In the genomic region with DNA sequence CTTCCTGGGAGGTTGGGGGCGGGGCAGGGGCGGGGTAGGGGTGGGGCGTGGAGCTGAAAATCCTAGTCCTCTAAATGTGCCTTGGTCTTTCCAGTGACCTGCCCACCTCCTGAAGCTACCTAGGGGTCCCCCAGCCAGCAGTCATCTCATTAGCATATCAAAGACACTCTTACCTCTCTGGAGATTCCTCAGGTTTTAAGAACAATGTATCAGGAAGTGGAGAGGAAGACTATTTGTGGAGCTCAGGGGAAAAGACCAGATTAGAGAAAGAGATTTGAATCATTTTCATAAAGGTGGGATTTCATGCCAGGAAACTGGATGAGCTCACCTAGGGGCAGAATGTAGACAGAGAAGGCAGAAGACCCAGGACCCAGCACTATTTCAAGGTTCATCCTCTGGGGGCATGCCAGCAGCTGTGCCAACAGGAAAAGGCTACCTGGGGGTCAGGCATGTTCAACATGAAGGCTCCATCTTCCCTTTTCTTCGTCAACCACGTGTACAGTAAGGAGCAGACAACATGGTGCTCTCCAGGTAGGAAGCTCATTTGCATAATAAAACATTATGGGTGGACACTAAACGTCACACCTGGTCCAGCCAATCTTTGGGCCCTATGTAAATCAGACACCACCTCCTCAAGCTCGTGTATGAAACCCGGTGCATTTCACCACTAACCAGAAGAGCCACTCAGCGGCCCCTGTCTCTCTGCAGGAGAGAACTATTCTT, we compare ENCODE assay signal across 1 cellular context.
A peak's percentile ranks its signal among the peaks of the same experiment; 100 is the strongest.
TF ChIP-seq lines count a peak whose summit lies in the region.

No MANE protein-coding gene starts in this region.

TF ChIP-seq in H1, 55 proteins besides CTCF, POLR2A, EP300 and RAD21:
- TF ChIP-seq TAF1 (IDR thresholded peaks at IDR 0.05; ENCODE audit: low read depth, low read length) (peak; percentile 72), CEBPB (IDR thresholded peaks at IDR 0.05; ENCODE audit: low read depth, low read length) (peak; percentile 19; the same call in 1 of the 2 replicates), POLR2AphosphoS5 (IDR thresholded peaks at IDR 0.05; ENCODE audit: low read depth, low read length) (peak; percentile 77), CBX5 (IDR thresholded peaks at IDR 0.05; ENCODE audit: low read depth, low read length) (no peak), HDAC2 (IDR thresholded peaks at IDR 0.05; ENCODE audit: borderline replicate concordance in 1 of 2, low read depth in 2 of 2, low read length in 2 of 2) (peak; percentile 43 to 88; a peak in 2 of 4 replicates), SP1 (IDR thresholded peaks at IDR 0.05; ENCODE audit: low read depth, low read length) (peak; percentile 43), RBBP5 (IDR thresholded peaks at IDR 0.05; ENCODE audit: borderline replicate concordance, low read depth, low read length) (peak; percentile 85; the same call in 1 of the 2 replicates), CREB1 (IDR thresholded peaks at IDR 0.05) (peak; percentile 75), NRF1 (IDR thresholded peaks at IDR 0.05; ENCODE audit: low read depth, low read length) (no peak), SUZ12 (IDR thresholded peaks at IDR 0.05; ENCODE audit: low read length) (no peak), TBP (IDR thresholded peaks at IDR 0.05; ENCODE audit: low read depth, low read length) (peak; percentile 79), YY1 (IDR thresholded peaks at IDR 0.05; ENCODE audit: low read depth, low read length) (peak; percentile 84), KDM4A (IDR thresholded peaks at IDR 0.05; ENCODE audit: low read depth, low read length, severe bottlenecking) (no peak), POU5F1 (IDR thresholded peaks at IDR 0.05; ENCODE audit: low read depth, low read length) (0 out of 2 replicates have a peak, but pooled peaks have one; percentile 51), ZNF274 (IDR thresholded peaks at IDR 0.05; ENCODE audit: borderline replicate concordance, extremely low read depth, low read length) (no peak), TEAD4 (IDR thresholded peaks at IDR 0.05; ENCODE audit: low read depth, low read length) (0 out of 2 replicates have a peak, but pooled peaks have one; percentile 35), ASH2L (IDR thresholded peaks at IDR 0.05; ENCODE audit: low read length) (peak; percentile 98), PHF8 (conservative IDR thresholded peaks at IDR 0.05; ENCODE audit: low read depth, low read length) (0 out of 2 replicates have a peak, but pooled peaks have one; percentile 30)
- TF ChIP-seq, protein P1, sequence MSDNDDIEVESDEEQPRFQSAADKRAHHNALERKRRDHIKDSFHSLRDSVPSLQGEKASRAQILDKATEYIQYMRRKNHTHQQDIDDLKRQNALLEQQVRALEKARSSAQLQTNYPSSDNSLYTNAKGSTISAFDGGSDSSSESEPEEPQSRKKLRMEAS (IDR thresholded peaks at IDR 0.05): peak; percentile 95
- TF ChIP-seq, protein P2, sequence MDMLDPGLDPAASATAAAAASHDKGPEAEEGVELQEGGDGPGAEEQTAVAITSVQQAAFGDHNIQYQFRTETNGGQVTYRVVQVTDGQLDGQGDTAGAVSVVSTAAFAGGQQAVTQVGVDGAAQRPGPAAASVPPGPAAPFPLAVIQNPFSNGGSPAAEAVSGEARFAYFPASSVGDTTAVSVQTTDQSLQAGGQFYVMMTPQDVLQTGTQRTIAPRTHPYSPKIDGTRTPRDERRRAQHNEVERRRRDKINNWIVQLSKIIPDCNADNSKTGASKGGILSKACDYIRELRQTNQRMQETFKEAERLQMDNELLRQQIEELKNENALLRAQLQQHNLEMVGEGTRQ (IDR thresholded peaks at IDR 0.05; ENCODE audit: low read length): peak; percentile 36; the same call in 1 of the 2 replicates
- TF ChIP-seq, protein P3, sequence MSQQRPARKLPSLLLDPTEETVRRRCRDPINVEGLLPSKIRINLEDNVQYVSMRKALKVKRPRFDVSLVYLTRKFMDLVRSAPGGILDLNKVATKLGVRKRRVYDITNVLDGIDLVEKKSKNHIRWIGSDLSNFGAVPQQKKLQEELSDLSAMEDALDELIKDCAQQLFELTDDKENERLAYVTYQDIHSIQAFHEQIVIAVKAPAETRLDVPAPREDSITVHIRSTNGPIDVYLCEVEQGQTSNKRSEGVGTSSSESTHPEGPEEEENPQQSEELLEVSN (IDR thresholded peaks at IDR 0.05): peak; percentile 55; the same call in 1 of the 2 replicates
